8 cellular contexts compared by ENCODE assay signal in the genomic region with DNA sequence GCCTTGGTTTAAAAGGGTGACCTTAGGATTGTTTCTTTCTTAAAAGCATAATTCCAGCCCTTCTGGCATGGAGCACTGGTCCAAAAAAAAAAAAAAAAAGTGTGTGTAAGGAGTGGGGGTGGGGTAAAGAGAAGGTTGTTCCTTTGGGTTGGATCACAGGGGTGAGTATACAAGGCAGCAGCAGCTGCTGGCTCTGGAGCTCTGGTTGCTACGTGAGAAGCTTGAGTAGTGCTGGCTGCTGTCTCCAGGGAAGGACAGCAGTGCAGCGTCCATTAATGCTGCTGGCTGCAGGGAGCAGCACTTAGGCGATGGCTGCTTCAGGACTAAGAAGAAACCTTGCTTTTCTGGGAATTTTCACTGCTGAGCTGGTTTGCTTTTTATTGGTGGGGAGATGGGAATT. TPM values are rescaled to one million over a fixed set of nuclear protein-coding genes. Genes with fewer than 3 reads are reported as not detected.
DNase-seq lines count a peak whose midpoint lies in the region; ATAC-seq, FAIRE-seq and TF ChIP-seq lines count a peak whose summit lies in the region.

No MANE protein-coding gene starts in this region.

- peak; percentile 13 for FAIRE-seq in pancreas (lab: Jason Lieb, UNC)

- peak; percentile 81 for DNase-seq in BE2C
- peak; percentile 95 for DNase-seq in HCEC 1CT
- DNase-seq in NCI-H69 (lab: John Stamatoyannopoulos, UW): peak; percentile 92
- peak; percentile 65 for DNase-seq in amniotic stem cell (lab: John Stamatoyannopoulos, UW)
- DNase-seq in left ventricle myocardium inferior: peak; percentile 82
- DNase-seq in pancreas: peak; percentile 60 to 79 (median 74)

- H3K4me3 ChIP-seq in BE2C (ENCODE audit: low read depth, low read length): peak overlapping the region; percentile 90
- peak overlapping the region; percentile 80 for H3K4me3 ChIP-seq in left ventricle myocardium inferior
- H3K4me3 ChIP-seq in pancreas: peak overlapping the region in 2 of 4 donors; percentile 80 to 94

- 0 to 1% methylated on average over 3 of the region's 3 CpGs for WGBS in pancreas, 2 donors

- intact Hi-C loops in left ventricle myocardium inferior (cut with micrococcal nuclease) (no loop called here), pancreas (cut with DNase I) (loop anchor here in 1 of 3 donors (10.0 kb wide), 1 partner anchor 45 kb away; no protein-coding TSS in a partner anchor)

- TF ChIP-seq CTCF in BE2C (IDR thresholded peaks at IDR 0.05; ENCODE audit: low read depth, low read length) (no peak), left ventricle myocardium inferior (IDR thresholded peaks at IDR 0.05; ENCODE audit: borderline replicate concordance) (peak; percentile 22), pancreas (IDR thresholded peaks at IDR 0.05) (no peak)

- H3K4me1 ChIP-seq in BE2C (peaks cover 6% of the 10 kb centered on the region), left ventricle myocardium inferior (peaks cover 82% of the 10 kb centered on the region), pancreas (peaks cover 51 to 58% (median 58%) of the 10 kb centered on the region in 3 donors)

- ATAC-seq in pancreas: peak; percentile 8 to 28 (median 14)
- ATAC-seq in HG03378 (IDR thresholded peaks at IDR 0.05; ENCODE audit: unreplicated experiment): no peak
- ATAC-seq in GM21576 (IDR thresholded peaks at IDR 0.05; ENCODE audit: unreplicated experiment): no peak

- H3K27me3 ChIP-seq in BE2C (no peaks in the 10 kb centered on the region), left ventricle myocardium inferior (ENCODE audit: low read depth) (no peaks in the 10 kb centered on the region), pancreas (no peaks in the 10 kb centered on the region)

- H3K36me3 ChIP-seq in BE2C: peaks cover 5% of the 10 kb centered on the region; the same call in 1 of the 2 replicates
- H3K36me3 ChIP-seq in left ventricle myocardium inferior: no peaks in the 10 kb centered on the region
- H3K36me3 ChIP-seq in pancreas: no peaks in the 10 kb centered on the region

- no peaks in the 10 kb centered on the region for H3K9me3 ChIP-seq in BE2C
- no peaks in the 10 kb centered on the region for H3K9me3 ChIP-seq in left ventricle myocardium inferior (replicated peaks)
- H3K9me3 ChIP-seq in pancreas: no peaks in the 10 kb centered on the region

- H3K27ac ChIP-seq in left ventricle myocardium inferior (replicated peaks) (peak overlapping the region; percentile 98), pancreas (peak overlapping the region; percentile 90 to 99 (median 98))

RNA-seq across cellular contexts. Expression of a gene that starts 2.3 kb away (rescaled TPM):
- polyA plus RNA-seq in BE2C (2012; ENCODE audit: insufficient read depth, insufficient read length, low read depth): 53.7 TPM
- 49.9 TPM for total RNA-seq in left ventricle myocardium inferior
- 10 to 100 TPM; 35.0 to 78.0 (median 44.4) TPM for total RNA-seq in pancreas
- polyA plus RNA-seq in pancreas: 10 to 100 TPM; 25.5 to 31.7 TPM

RNA-seq across cellular contexts. Expression of a gene that starts 36.9 kb away (rescaled TPM):
- 53.9 TPM for polyA plus RNA-seq in BE2C (2012; ENCODE audit: insufficient read depth, insufficient read length, low read depth)
- total RNA-seq in left ventricle myocardium inferior (57.4 TPM), pancreas (10 to 100 TPM; 14.0 to 22.5 (median 16.4) TPM)
- 10 to 100 TPM; 12.0 to 20.6 TPM for polyA plus RNA-seq in pancreas

Comparison
In these comparisons a context has a peak if more than half of its experiments do, and no peak if none do; other contexts are left out.
1. ATAC-seq: peak in pancreas (4 of 4); none in HG03378 (single experiment) and GM21576 (single experiment).
2. Peak in every context shown above with its lines, with median percentiles within 50 percentile points of each other: DNase-seq.